In genomic region chr21:31294691-31295090, GRCh38 we compare ENCODE assay signal across 1 cellular context.
TF ChIP-seq lines count a peak whose summit lies in the region.

No MANE protein-coding gene starts in this region.

TF ChIP-seq in H1, 55 proteins besides CTCF, POLR2A, EP300 and RAD21:
- no peak for TF ChIP-seq EZH2 (IDR thresholded peaks at IDR 0.05; ENCODE audit: low read depth, low read length, severe bottlenecking)
- no peak for TF ChIP-seq CHD7 (IDR thresholded peaks at IDR 0.05; ENCODE audit: insufficient replicate concordance, low read length)
- no peak for TF ChIP-seq BCL11A (IDR thresholded peaks at IDR 0.05; ENCODE audit: low read depth in 2 of 2, low read length in 2 of 2)
- TF ChIP-seq, protein P1, sequence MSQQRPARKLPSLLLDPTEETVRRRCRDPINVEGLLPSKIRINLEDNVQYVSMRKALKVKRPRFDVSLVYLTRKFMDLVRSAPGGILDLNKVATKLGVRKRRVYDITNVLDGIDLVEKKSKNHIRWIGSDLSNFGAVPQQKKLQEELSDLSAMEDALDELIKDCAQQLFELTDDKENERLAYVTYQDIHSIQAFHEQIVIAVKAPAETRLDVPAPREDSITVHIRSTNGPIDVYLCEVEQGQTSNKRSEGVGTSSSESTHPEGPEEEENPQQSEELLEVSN (IDR thresholded peaks at IDR 0.05): no peak
- TF ChIP-seq TAF7 (optimal IDR thresholded peaks at IDR 0.05; ENCODE audit: borderline replicate concordance, low read depth, low read length): no peak
- no peak for TF ChIP-seq SUZ12 (IDR thresholded peaks at IDR 0.05; ENCODE audit: low read length)
- TF ChIP-seq TAF1 (IDR thresholded peaks at IDR 0.05; ENCODE audit: low read depth, low read length): no peak
- TF ChIP-seq, protein P2, sequence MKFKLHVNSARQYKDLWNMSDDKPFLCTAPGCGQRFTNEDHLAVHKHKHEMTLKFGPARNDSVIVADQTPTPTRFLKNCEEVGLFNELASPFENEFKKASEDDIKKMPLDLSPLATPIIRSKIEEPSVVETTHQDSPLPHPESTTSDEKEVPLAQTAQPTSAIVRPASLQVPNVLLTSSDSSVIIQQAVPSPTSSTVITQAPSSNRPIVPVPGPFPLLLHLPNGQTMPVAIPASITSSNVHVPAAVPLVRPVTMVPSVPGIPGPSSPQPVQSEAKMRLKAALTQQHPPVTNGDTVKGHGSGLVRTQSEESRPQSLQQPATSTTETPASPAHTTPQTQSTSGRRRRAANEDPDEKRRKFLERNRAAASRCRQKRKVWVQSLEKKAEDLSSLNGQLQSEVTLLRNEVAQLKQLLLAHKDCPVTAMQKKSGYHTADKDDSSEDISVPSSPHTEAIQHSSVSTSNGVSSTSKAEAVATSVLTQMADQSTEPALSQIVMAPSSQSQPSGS (IDR thresholded peaks at IDR 0.05; ENCODE audit: low read length): no peak
- TF ChIP-seq SIN3A (conservative IDR thresholded peaks at IDR 0.05 in 1 of 2, IDR thresholded peaks at IDR 0.05 in 1 of 2; ENCODE audit: low read depth in 1 of 2, low read length in 2 of 2): no peak
- TF ChIP-seq CHD1 (IDR thresholded peaks at IDR 0.05; ENCODE audit: low read depth, low read length): no peak
- TF ChIP-seq RNF2 (IDR thresholded peaks at IDR 0.05; ENCODE audit: borderline replicate concordance, low read depth, low read length, missing control alignments, poor library complexity, severe bottlenecking): no peak
- TF ChIP-seq JUND (IDR thresholded peaks at IDR 0.05; ENCODE audit: low read length): no peak
- TF ChIP-seq PHF8 (conservative IDR thresholded peaks at IDR 0.05; ENCODE audit: low read depth, low read length): no peak
- no peak for TF ChIP-seq SP2 (IDR thresholded peaks at IDR 0.05; ENCODE audit: low read length)
- no peak for TF ChIP-seq BACH1 (IDR thresholded peaks at IDR 0.05; ENCODE audit: low read length)
- no peak for TF ChIP-seq RBBP5 (IDR thresholded peaks at IDR 0.05; ENCODE audit: borderline replicate concordance, low read depth, low read length)
- TF ChIP-seq RFX5 (IDR thresholded peaks at IDR 0.05; ENCODE audit: borderline replicate concordance, low read depth, low read length): no peak
- no peak for TF ChIP-seq SRF (IDR thresholded peaks at IDR 0.05; ENCODE audit: low read depth, low read length)
- TF ChIP-seq ASH2L (IDR thresholded peaks at IDR 0.05; ENCODE audit: low read length): no peak
